In the genomic region with DNA sequence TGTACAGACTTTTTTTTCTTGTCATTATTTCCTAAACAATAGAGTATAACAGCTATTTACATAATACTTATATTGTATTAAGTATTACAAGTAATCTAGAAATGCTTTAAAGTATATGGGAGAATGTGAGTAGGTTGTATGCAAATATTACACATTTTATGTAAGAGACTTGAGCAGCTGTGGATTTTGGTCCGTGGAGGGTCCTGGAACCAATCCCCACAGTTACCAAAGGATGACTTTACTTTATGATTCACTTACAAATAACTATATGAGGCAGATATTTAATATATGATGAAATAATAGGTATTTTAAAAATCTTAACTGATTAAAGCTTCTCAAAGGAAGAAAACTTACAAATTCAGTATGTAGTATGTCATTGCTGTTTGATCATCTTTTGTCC, we compare ENCODE assay signal across 23 cellular contexts. TPM values are rescaled to one million over a fixed set of nuclear protein-coding genes. Genes with fewer than 3 reads are reported as not detected.
DNase-seq lines count a peak whose midpoint lies in the region; ATAC-seq, FAIRE-seq and TF ChIP-seq lines count a peak whose summit lies in the region.
"Had no signal": no experiment of that assay in that cellular context is flagged by ENCODE, and none has a peak within 500 bp of the region (broad histone marks: within the 10 kb centered on the region; RNA-seq: fewer than 3 reads in every experiment).

No MANE protein-coding gene starts in this region.

- H3K9me3 ChIP-seq in mammary epithelial cell (replicated peaks; ENCODE audit: insufficient read depth, low read length) (no peaks in the 10 kb centered on the region), pancreas (no peaks in the 10 kb centered on the region)
- H3K9me3 ChIP-seq: A549, BE2C had no signal

- H3K4me1 ChIP-seq in mammary epithelial cell (ENCODE audit: insufficient read depth, low read length) (peaks cover 28% of the 10 kb centered on the region), pancreas (peaks cover 0 to 5% (median 0%) of the 10 kb centered on the region in 3 donors)
- H3K4me1 ChIP-seq: A549, BE2C had no signal

- H3K36me3 Mint-ChIP-seq in HFFc6 (ENCODE audit: low read depth): peaks cover 15% of the 10 kb centered on the region

- H3K27me3 Mint-ChIP-seq in HFFc6 (ENCODE audit: insufficient read depth): no peaks in the 10 kb centered on the region; the same call in 1 of the 2 replicates

- ATAC-seq in pancreas (no peak), HG03139 (IDR thresholded peaks at IDR 0.05; ENCODE audit: unreplicated experiment) (no peak), HG03565 (IDR thresholded peaks at IDR 0.05; ENCODE audit: unreplicated experiment) (no peak), HG03025 (IDR thresholded peaks at IDR 0.05; ENCODE audit: low FRiP score, unreplicated experiment) (no peak)
- ATAC-seq in activated CD4-positive, CD25-positive, alpha-beta regulatory T cell treated with anti-CD3 and anti-CD28 coated beads, Interleukin-2, amount 50 U/mL, for 24 hours: no peak
- ATAC-seq: A549, K562, Panc1, SK-N-SH treated with all-trans-retinoic acid at 6 μM for 48 hours had no signal

- H2AFZ ChIP-seq in mammary epithelial cell (ENCODE audit: low read depth, low read length): no peak overlapping the region

- H3K27ac ChIP-seq in mammary epithelial cell (ENCODE audit: insufficient read depth, low read depth, low read length) (peak overlapping the region; percentile 20), pancreas (no peak overlapping the region)
- H3K27ac ChIP-seq: A549 had no signal

- H3K36me3 ChIP-seq in mammary epithelial cell (ENCODE audit: insufficient read depth, low read length) (no peaks in the 10 kb centered on the region), pancreas (no peaks in the 10 kb centered on the region)
- H3K36me3 ChIP-seq: BE2C had no signal

- intact Hi-C loops in mammary epithelial cell (cut with micrococcal nuclease) (loop anchor here (5.0 kb wide), 1 partner anchor 54 kb away; a partner anchor contains a TSS), pancreas (cut with DNase I) (no loop called here)

- peak; percentile 78 for FAIRE-seq in pancreas (lab: Jason Lieb, UNC)
- FAIRE-seq: A549, D721Med, K562 had no signal

- TF ChIP-seq CTCF in HFFc6 (IDR thresholded peaks at IDR 0.05) (no peak), mammary epithelial cell (conservative IDR thresholded peaks at IDR 0.05 in 1 of 2, IDR thresholded peaks at IDR 0.05 in 1 of 2; ENCODE audit: extremely low read depth in 1 of 2, insufficient read depth in 1 of 2, low read depth in 1 of 2, low read length in 2 of 2) (no peak), pancreas (IDR thresholded peaks at IDR 0.05) (no peak)

- H3K9me3 Mint-ChIP-seq in HFFc6: no peaks in the 10 kb centered on the region

- BruUV-seq in mammary epithelial cell (replicated peaks; lab: Mats Ljungman, UMichigan): no TSS peak

- CTCF ChIA-PET in mammary epithelial cell (lab: Charles Lee; ENCODE audit: low non-redundant PET): no interaction called here

- peaks cover 33% of the 10 kb centered on the region for H3K79me2 ChIP-seq in mammary epithelial cell (ENCODE audit: insufficient read depth, low read length)

- H3K9ac ChIP-seq in mammary epithelial cell (ENCODE audit: insufficient read depth, low read length): no peak overlapping the region

- no peaks in the 10 kb centered on the region for H4K20me1 ChIP-seq in mammary epithelial cell (ENCODE audit: insufficient read depth, low read length)

- no peak overlapping the region for H3K4me2 ChIP-seq in mammary epithelial cell (ENCODE audit: insufficient read depth, low read depth, low read length)
- H3K4me2 ChIP-seq: A549 had no signal

- DNase-seq in EL: peak; percentile 15
- no peak for DNase-seq in HFFc6
- DNase-seq in mammary epithelial cell: no peak
- no peak for DNase-seq in pancreas
- DNase-seq: BE2C; DMS53; H7; NCI-H1092 treated with DMSO at 0.1 percent for 48 hours; NCI-H146; NCI-H2029 treated with DMSO at 0.1 percent for 48 hours; NCI-H345; NCI-H524; NCI-H774; NK-92 treated with Interleukin-12 subunit alpha and Interleukin-12 subunit beta, amount 100 ng/mL, for 24 hours had no signal

- H3K4me1 Mint-ChIP-seq in HFFc6 (ENCODE audit: low read depth): peaks cover 61% of the 10 kb centered on the region

- H3K4me3 ChIP-seq in mammary epithelial cell (replicated peaks in 1 of 3; ENCODE audit: insufficient read depth in 1 of 3, low read depth in 2 of 3, low read length in 3 of 3) (no peak overlapping the region), pancreas (no peak overlapping the region)
- H3K4me3 ChIP-seq: A549, K562 had no signal

- H3K27me3 ChIP-seq in mammary epithelial cell (ENCODE audit: insufficient read depth, low read length) (no peaks in the 10 kb centered on the region), pancreas (no peaks in the 10 kb centered on the region)

- WGBS in mammary epithelial cell (ENCODE audit: low coverage, missing lambda C conversion rate): 82% methylated on average over 1 of the region's 1 CpG
- 91 to 95% methylated on average over 1 of the region's 1 CpG for WGBS in pancreas, 2 donors

- dilution Hi-C loops in mammary epithelial cell (cut with HindIII; ENCODE audit: low sequenced_read_pairs): loop anchor here (5.0 kb wide), 1 partner anchor 49 kb away; no protein-coding TSS in a partner anchor

- H3K27ac Mint-ChIP-seq in HFFc6: peak overlapping the region; percentile 27; the same call in 1 of the 2 replicates

- H3K4me3 Mint-ChIP-seq in HFFc6: no peak overlapping the region

- in situ Hi-C loops in mammary epithelial cell (cut with MboI; ENCODE audit: low sequenced_read_pairs in 2 of 2): no loop called here

RNA-seq across cellular contexts. Expression of a gene that starts 56.3 kb away (rescaled TPM):
- 10 to 100 TPM; 21.2 to 26.1 (median 24.8) TPM for total RNA-seq in HFFc6 (2021; fragmentation: NEBNext Ultra II Directional; extraction: Animal tissue kit (Norgen Biotek cat#: 25700))
- total RNA-seq in mammary epithelial cell (10 to 100 TPM; 16.4 to 20.0 TPM), pancreas (1 to 10 TPM; 3.3 to 7.0 (median 5.2) TPM)
- polyA plus RNA-seq in mammary epithelial cell (8.4 TPM), pancreas (1 to 10 TPM; 1.3 to 1.5 TPM)
- 26.2 TPM for polyA minus RNA-seq in mammary epithelial cell
